Comparison of ENCODE assay signal across 8 cellular contexts in the genomic region with DNA sequence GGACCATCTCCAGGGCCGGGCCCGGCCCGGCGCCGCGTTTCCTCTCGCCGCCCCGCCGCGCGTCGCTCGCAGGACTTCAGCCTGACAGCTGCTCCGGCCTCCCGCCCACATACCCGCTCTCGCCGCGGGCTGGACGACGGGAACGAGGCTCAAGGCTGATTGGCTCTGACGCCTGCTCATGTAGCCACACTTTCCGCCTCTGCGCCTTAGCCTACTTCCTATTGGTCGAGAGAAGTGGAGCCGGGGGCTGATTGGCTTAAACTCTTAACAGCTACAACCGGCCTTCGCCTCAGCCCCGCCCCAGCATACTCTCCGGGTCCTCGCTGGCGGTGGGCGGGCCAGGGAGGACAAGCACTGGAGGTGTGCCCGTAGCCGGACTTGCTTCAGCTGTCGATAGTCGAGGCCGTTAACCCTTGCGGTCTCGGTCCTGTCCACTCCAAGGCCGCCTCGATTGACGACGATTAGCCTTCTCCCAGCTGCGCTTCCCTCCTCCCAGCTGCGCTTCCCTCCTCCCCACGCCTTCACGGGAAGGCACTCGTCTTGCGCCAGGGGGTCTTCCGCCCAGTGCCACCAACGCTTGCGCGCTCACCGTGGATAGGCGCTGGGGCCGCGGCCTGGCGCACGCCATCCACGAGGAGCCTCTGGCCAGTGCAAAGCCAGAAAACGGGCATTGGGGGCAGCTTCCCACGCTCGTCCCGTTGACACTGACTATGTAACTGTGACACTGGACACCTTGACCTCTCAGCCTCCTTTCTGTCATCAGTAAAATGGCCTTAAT. TPM values are rescaled to one million over a fixed set of nuclear protein-coding genes. Genes with fewer than 3 reads are reported as not detected.
DNase-seq lines count a peak whose midpoint lies in the region; ATAC-seq and TF ChIP-seq lines count a peak whose summit lies in the region.

A gene (minus strand): TSS at position 86 of the 778 bp plus-strand sequence. CDS start 79 bp downstream, at position 7.

- no peaks in the 10 kb centered on the region for H3K9me3 Mint-ChIP-seq in endodermal cell

- 0% methylated on average over 33 to 67 of the region's 67 CpGs for WGBS in endodermal cell (ENCODE audit: insufficient coverage in 1 of 2, insufficient read length in 1 of 2), 2 experiments
- no CpG with 5 or more reads among the region's 67 CpGs for WGBS in mesendoderm (ENCODE audit: extremely low coverage, insufficient coverage, low lambda C conversion rate)

- no peak within 1 kb of the TSS for H2BK15ac ChIP-seq in mesendoderm (replicated peaks; ENCODE audit: low read depth)

- H3K56ac ChIP-seq in mesendoderm (ENCODE audit: low read length), result peak within 1 kb of the TSS; percentile 95

- H3K27ac ChIP-seq in endodermal cell (ENCODE audit: low read depth, low read length), result peak within 1 kb of the TSS; percentile 88
- peak within 1 kb of the TSS; percentile 10 for H3K27ac ChIP-seq in mesendoderm (ENCODE audit: low read depth, low read length)

- peak within 1 kb of the TSS; percentile 94 for H3K4me3 ChIP-seq in NT2/D1 (ENCODE audit: insufficient read length, low read depth)
- peak within 1 kb of the TSS; percentile 98 for H3K4me3 ChIP-seq in endodermal cell (ENCODE audit: low read length)
- peak within 1 kb of the TSS; percentile 43 for H3K4me3 ChIP-seq in mesendoderm (ENCODE audit: low read length)

- TF ChIP-seq CTCF in endodermal cell (conservative IDR thresholded peaks at IDR 0.05), result no peak

- no peak within 1 kb of the TSS for H2AK5ac ChIP-seq in mesendoderm (ENCODE audit: low read length)

- peak within 1 kb of the TSS; percentile 97 for H3K4me3 Mint-ChIP-seq in endodermal cell

- peak within 1 kb of the TSS; percentile 77 for H2BK5ac ChIP-seq in mesendoderm (ENCODE audit: low read length)

- H3K18ac ChIP-seq in mesendoderm (ENCODE audit: low read length), result no peak within 1 kb of the TSS

- H3K4ac ChIP-seq in mesendoderm (ENCODE audit: low read depth, low read length), result no peak within 1 kb of the TSS

- no peak within 1 kb of the TSS for H2BK120ac ChIP-seq in mesendoderm (ENCODE audit: low read depth, low read length)

- peak; percentile 90 for ATAC-seq in GM21381 (IDR thresholded peaks at IDR 0.05; ENCODE audit: unreplicated experiment)

- peak within 1 kb of the TSS; percentile 100 for H3K9ac ChIP-seq in NT2/D1 (ENCODE audit: insufficient read length, low read depth)
- peak within 1 kb of the TSS; percentile 95 for H3K9ac ChIP-seq in endodermal cell (ENCODE audit: extremely low read depth, low read length, poor library complexity, severe bottlenecking)
- peak within 1 kb of the TSS; percentile 92 for H3K9ac ChIP-seq in mesendoderm (ENCODE audit: low read length)

- H3K36me3 ChIP-seq in NT2/D1 (ENCODE audit: insufficient read depth, insufficient read length, low read length), result peaks cover 39% of the 10 kb centered on the region
- H3K36me3 ChIP-seq in endodermal cell (ENCODE audit: control insufficient read depth, insufficient read depth, low read length), result peaks cover 3% of the 10 kb centered on the region
- H3K36me3 ChIP-seq in mesendoderm (ENCODE audit: control insufficient read depth, insufficient read depth, low read length), result no peaks in the 10 kb centered on the region

- H3K9me3 ChIP-seq in NT2/D1 (ENCODE audit: insufficient read depth, low read length), result no peaks in the 10 kb centered on the region
- H3K9me3 ChIP-seq in endodermal cell (ENCODE audit: control insufficient read depth, low read length), result no peaks in the 10 kb centered on the region

- no peaks in the 10 kb centered on the region for H3K27me3 Mint-ChIP-seq in endodermal cell (ENCODE audit: insufficient read depth)

- no peaks in the 10 kb centered on the region for H3K27me3 ChIP-seq in NT2/D1 (ENCODE audit: insufficient read depth, insufficient read length)
- no peaks in the 10 kb centered on the region for H3K27me3 ChIP-seq in endodermal cell (ENCODE audit: control insufficient read depth, insufficient read depth, low read length, poor library complexity, severe bottlenecking)
- no peaks in the 10 kb centered on the region for H3K27me3 ChIP-seq in mesendoderm (ENCODE audit: insufficient read depth, low read length, poor library complexity)

- DNase-seq in COR-L47 (lab: John Stamatoyannopoulos, UW), result peak; percentile 99
- peak in 75 of 76 experiments; percentile 29 to 99 (median 96) for DNase-seq in HUDEP-2 (lab: John Stamatoyannopoulos, UW; ENCODE audit: unreplicated experiment in 76 of 76)
- peak; percentile 99 for DNase-seq in NT2/D1 (ENCODE audit: low read depth, low spot score)
- peak; percentile 92 for DNase-seq in activated CD8-positive, alpha-beta memory T cell treated with anti-CD3 and anti-CD28 coated beads, Interleukin-2, amount 50 U/mL, for 1 hour (ENCODE audit: extremely low read depth)
- peak; percentile 100 for DNase-seq in endodermal cell
- peak; percentile 100 for DNase-seq in mesendoderm
- peak; percentile 87 for DNase-seq in stimulated activated CD8-positive, alpha-beta memory T cell treated with anti-CD3 and anti-CD28 coated beads, Interleukin-15, amount 100 ng/mL, for 1 hour (ENCODE audit: low read depth)

- H4K5ac ChIP-seq in mesendoderm (ENCODE audit: low read length), result peak within 1 kb of the TSS; percentile 72

- H3K79me2 ChIP-seq in mesendoderm (ENCODE audit: control insufficient read depth, insufficient read depth, low read length), result peaks cover 41% of the 10 kb centered on the region

- H3K79me1 ChIP-seq in mesendoderm (ENCODE audit: low read length), result peaks cover 4% of the 10 kb centered on the region

- H3K4me2 ChIP-seq in mesendoderm (ENCODE audit: low read length), result peak within 1 kb of the TSS; percentile 100

- H3K4me1 ChIP-seq in NT2/D1 (ENCODE audit: insufficient read depth, insufficient read length) (peaks cover 4% of the 10 kb centered on the region), endodermal cell (ENCODE audit: control insufficient read depth, insufficient read depth, low read length) (no peaks in the 10 kb centered on the region), mesendoderm (ENCODE audit: control insufficient read depth, low read depth, low read length) (peaks cover 11% of the 10 kb centered on the region)

- peak within 1 kb of the TSS; percentile 89 for H3K23ac ChIP-seq in mesendoderm (ENCODE audit: low read length)

- H3K27ac Mint-ChIP-seq in endodermal cell, result peak within 1 kb of the TSS; percentile 96

- H3K4me1 Mint-ChIP-seq in endodermal cell, result peaks cover 22% of the 10 kb centered on the region

- no peak within 1 kb of the TSS for H4K8ac ChIP-seq in mesendoderm (ENCODE audit: low read depth, low read length)

- no peaks in the 10 kb centered on the region for H3K36me3 Mint-ChIP-seq in endodermal cell (ENCODE audit: low read depth)

RNA-seq across cellular contexts. Expression of the gene that starts here (rescaled TPM):
- total RNA-seq in endodermal cell, result 10 to 100 TPM in 1 of 2 donors, 1 to 10 TPM in 1; 8.8 to 10.2 TPM
- polyA plus RNA-seq in endodermal cell (2013, experiment 1 of 2), result 14.0 TPM
- polyA plus RNA-seq in endodermal cell (2013, experiment 2 of 2), result 13.9 TPM
- polyA plus RNA-seq in mesendoderm (2013, experiment 1 of 2), result 5.6 TPM
- polyA plus RNA-seq in mesendoderm (2013, experiment 2 of 2), result 5.6 TPM

Comparison
In these comparisons a context has a peak if more than half of its experiments do, and no peak if none do; other contexts are left out.
1. Peak in every context shown above with its lines: DNase-seq, ATAC-seq, H3K4me3 ChIP-seq and H3K27ac ChIP-seq.
2. H3K4me3 ChIP-seq: peak in every context shown above with its lines; median percentile 98 in endodermal cell; 94 in NT2/D1; 43 in mesendoderm.